ENCODE assay signal across 11 cellular contexts in the genomic region with DNA sequence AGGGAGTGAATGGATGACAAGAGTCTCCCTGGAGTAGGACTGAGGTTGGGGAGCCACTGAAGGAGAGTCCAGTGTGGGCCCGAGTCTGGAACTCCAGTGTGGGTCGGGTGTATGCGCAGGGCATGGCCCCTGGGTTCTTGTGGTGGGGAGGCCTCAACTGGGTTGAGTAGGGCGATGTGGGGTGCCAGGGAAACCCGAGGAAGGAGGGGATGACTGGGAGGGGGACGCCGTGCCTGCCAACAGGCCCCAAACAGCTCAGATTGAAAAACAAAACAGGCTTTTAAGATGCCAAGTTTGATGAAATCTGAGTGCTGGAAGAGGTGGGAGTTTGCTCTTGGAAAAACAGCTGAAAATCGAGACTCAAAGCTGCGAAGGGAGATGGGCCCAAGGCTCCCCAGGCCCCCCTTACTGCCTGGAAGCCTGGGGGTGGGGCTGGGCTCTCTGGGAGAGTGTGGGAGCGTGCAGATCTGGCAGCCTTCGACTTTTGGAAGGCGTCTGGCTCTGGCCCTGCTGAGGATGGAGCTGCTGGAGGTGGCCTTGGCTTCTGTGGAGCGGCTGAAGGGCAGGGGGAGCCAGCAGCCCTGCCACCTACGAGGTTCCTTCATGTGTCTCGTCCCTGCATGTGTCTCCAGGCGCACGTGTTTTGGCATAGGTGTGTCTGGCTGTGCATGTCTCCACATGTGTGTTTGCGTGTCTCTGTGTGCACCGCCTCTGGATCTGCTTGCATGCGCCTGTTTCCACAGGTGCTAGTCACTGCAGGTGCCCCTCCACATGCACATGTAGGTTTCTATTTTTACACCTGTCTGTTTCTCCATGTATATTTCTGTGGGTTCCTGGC. TPM values are rescaled to one million over a fixed set of nuclear protein-coding genes. Genes with fewer than 3 reads are reported as not detected.
DNase-seq lines count a peak whose midpoint lies in the region; ATAC-seq and TF ChIP-seq lines count a peak whose summit lies in the region.
"Had no signal": no experiment of that assay in that cellular context is flagged by ENCODE, and none has a peak within 500 bp of the region (broad histone marks: within the 10 kb centered on the region; RNA-seq: fewer than 3 reads in every experiment).

No MANE protein-coding gene starts in this region.

- POLR2A ChIA-PET in SK-N-SH (lab: Yijun Ruan, JAX), result interaction anchor here (1.6 kb wide), 1 partner anchor 86 kb away, joined by 7 read pairs; a partner anchor contains a TSS

- H3K9me2 ChIP-seq in SK-N-SH, result no peaks in the 10 kb centered on the region

- H3K9ac ChIP-seq in SK-N-SH, result no peak overlapping the region

- H3K9me3 ChIP-seq in SK-N-SH, result no peaks in the 10 kb centered on the region

- no peaks in the 10 kb centered on the region for H4K20me1 ChIP-seq in SK-N-SH (ENCODE audit: insufficient read depth)

- peaks cover 24% of the 10 kb centered on the region; the same call in 1 of the 2 replicates for H3K79me2 ChIP-seq in SK-N-SH (ENCODE audit: insufficient read depth)

- H3K27me3 ChIP-seq in SK-N-SH (ENCODE audit: insufficient read depth), result no peaks in the 10 kb centered on the region
- no peaks in the 10 kb centered on the region for H3K27me3 ChIP-seq in foreskin keratinocyte

- no peak for TF ChIP-seq EP300 in SK-N-SH (IDR thresholded peaks at IDR 0.05; ENCODE audit: borderline replicate concordance in 1 of 2, low read depth in 1 of 2, low read length in 1 of 2)

- no peak overlapping the region for H2AFZ ChIP-seq in SK-N-SH (ENCODE audit: low read depth)

- H3K27ac ChIP-seq in SK-N-SH (ENCODE audit: low read depth in 2 of 2, low read length in 1 of 2) (peak overlapping the region in 1 of 2 experiments; percentile 62; a peak in 1 of 4 replicates), foreskin keratinocyte (peak overlapping the region; percentile 2)

- H3K4me3 ChIP-seq in SK-N-SH (ENCODE audit: low read depth in 2 of 2, low read length in 1 of 2), result no peak overlapping the region

- no peaks in the 10 kb centered on the region for H3K36me3 ChIP-seq in SK-N-SH (replicated peaks in 1 of 2; ENCODE audit: control insufficient read depth in 1 of 2, insufficient read depth in 2 of 2, low read length in 1 of 2)

- H3K4me1 ChIP-seq in SK-N-SH (ENCODE audit: control insufficient read depth in 1 of 2, insufficient read depth in 2 of 2, low read depth in 1 of 2, low read length in 1 of 2) (peaks cover under 1 to 42% of the 10 kb centered on the region in 2 experiments; a peak in 2 of 4 replicates), foreskin keratinocyte (peaks cover 11% of the 10 kb centered on the region)

- 87% methylated on average over 15 of the region's 20 CpGs for WGBS in SK-N-SH (ENCODE audit: low lambda C conversion rate)

- H3K4me2 ChIP-seq in SK-N-SH, result no peak overlapping the region

- H3F3A ChIP-seq in SK-N-SH (replicated peaks; ENCODE audit: insufficient read depth), result no peaks in the 10 kb centered on the region

- TF ChIP-seq CTCF in SK-N-SH (IDR thresholded peaks at IDR 0.05), result no peak
- no peak for TF ChIP-seq CTCF in foreskin keratinocyte (conservative IDR thresholded peaks at IDR 0.05)

- DNase-seq in DMS 273 treated with DMSO at 0.1 percent for 48 hours (lab: John Stamatoyannopoulos, UW) (peak; percentile 81), SK-N-SH (peak; percentile 74), foreskin keratinocyte (peak; percentile 75 to 89), retina (peak; percentile 65), pons (ENCODE audit: low spot score) (no peak)
- DNase-seq in activated T-cell treated with anti-CD3 and anti-CD28 coated beads, Interleukin-2, amount 50 U/mL, for 48 hours, result no peak
- DNase-seq: activated CD4-positive, CD25-positive, alpha-beta regulatory T cell treated with anti-CD3 and anti-CD28 coated beads, Interleukin-2, amount 50 U/mL, for 72 hours; HCEC 1CT; NCI-H1105 had no signal

- no peak for TF ChIP-seq RAD21 in SK-N-SH (IDR thresholded peaks at IDR 0.05; ENCODE audit: low read length)

- peak; percentile 69 for ATAC-seq in foreskin keratinocyte
- no peak for ATAC-seq in GM18498 (IDR thresholded peaks at IDR 0.05; ENCODE audit: unreplicated experiment)
- no peak for ATAC-seq in HG02588 (IDR thresholded peaks at IDR 0.05; ENCODE audit: unreplicated experiment)

- CTCF ChIA-PET in SK-N-SH (lab: Yijun Ruan, JAX), result interaction anchor here (1.0 to 2.0 kb wide), 8 partner anchors 8 to 87 kb away, joined by 3 to 5 read pairs (median 4); a partner anchor contains a TSS

TF ChIP-seq in SK-N-SH, 30 proteins besides CTCF, POLR2A, EP300 and RAD21:
- TF ChIP-seq, protein P1, sequence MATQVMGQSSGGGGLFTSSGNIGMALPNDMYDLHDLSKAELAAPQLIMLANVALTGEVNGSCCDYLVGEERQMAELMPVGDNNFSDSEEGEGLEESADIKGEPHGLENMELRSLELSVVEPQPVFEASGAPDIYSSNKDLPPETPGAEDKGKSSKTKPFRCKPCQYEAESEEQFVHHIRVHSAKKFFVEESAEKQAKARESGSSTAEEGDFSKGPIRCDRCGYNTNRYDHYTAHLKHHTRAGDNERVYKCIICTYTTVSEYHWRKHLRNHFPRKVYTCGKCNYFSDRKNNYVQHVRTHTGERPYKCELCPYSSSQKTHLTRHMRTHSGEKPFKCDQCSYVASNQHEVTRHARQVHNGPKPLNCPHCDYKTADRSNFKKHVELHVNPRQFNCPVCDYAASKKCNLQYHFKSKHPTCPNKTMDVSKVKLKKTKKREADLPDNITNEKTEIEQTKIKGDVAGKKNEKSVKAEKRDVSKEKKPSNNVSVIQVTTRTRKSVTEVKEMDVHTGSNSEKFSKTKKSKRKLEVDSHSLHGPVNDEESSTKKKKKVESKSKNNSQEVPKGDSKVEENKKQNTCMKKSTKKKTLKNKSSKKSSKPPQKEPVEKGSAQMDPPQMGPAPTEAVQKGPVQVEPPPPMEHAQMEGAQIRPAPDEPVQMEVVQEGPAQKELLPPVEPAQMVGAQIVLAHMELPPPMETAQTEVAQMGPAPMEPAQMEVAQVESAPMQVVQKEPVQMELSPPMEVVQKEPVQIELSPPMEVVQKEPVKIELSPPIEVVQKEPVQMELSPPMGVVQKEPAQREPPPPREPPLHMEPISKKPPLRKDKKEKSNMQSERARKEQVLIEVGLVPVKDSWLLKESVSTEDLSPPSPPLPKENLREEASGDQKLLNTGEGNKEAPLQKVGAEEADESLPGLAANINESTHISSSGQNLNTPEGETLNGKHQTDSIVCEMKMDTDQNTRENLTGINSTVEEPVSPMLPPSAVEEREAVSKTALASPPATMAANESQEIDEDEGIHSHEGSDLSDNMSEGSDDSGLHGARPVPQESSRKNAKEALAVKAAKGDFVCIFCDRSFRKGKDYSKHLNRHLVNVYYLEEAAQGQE (IDR thresholded peaks at IDR 0.05; ENCODE audit: low read depth, low read length), result no peak
- no peak for TF ChIP-seq JUND (IDR thresholded peaks at IDR 0.05)
- no peak for TF ChIP-seq MEF2A (IDR thresholded peaks at IDR 0.05; ENCODE audit: borderline replicate concordance, low read depth)
- TF ChIP-seq TAF1 (IDR thresholded peaks at IDR 0.05; ENCODE audit: borderline replicate concordance, low read depth, low read length), result no peak
- no peak for TF ChIP-seq NRF1 (IDR thresholded peaks at IDR 0.05; ENCODE audit: low read depth, low read length)
- TF ChIP-seq CHD2 (IDR thresholded peaks at IDR 0.05; ENCODE audit: low read length, partially characterized antibody), result no peak
- no peak for TF ChIP-seq POLR2AphosphoS5 (IDR thresholded peaks at IDR 0.05; ENCODE audit: low read depth, low read length)
- no peak for TF ChIP-seq MXI1 (IDR thresholded peaks at IDR 0.05; ENCODE audit: low read depth, low read length)
- no peak for TF ChIP-seq GATA2 (CRISPR knock-in tag; IDR thresholded peaks at IDR 0.05)
- no peak for TF ChIP-seq YY1 (IDR thresholded peaks at IDR 0.05; ENCODE audit: low read depth)
- no peak for TF ChIP-seq ELF1 (IDR thresholded peaks at IDR 0.05)

RNA-seq across cellular contexts. Expression of a gene that starts 33.3 kb away (rescaled TPM):
- polyA plus RNA-seq in SK-N-SH (2012; rRNA removed) (67.6 and 72.7 TPM in 2 replicates), foreskin keratinocyte (57.6 and 75.7 TPM in 2 replicates)
- 36.8 and 50.6 TPM in 2 replicates for polyA plus RNA-seq in SK-N-SH (2012; cell fraction: cytosol; rRNA removed)
- polyA plus RNA-seq in SK-N-SH (2012; cell fraction: nucleus; rRNA removed), result 97.5 and 115 TPM in 2 replicates
- total RNA-seq in foreskin keratinocyte, result 147 and 186 TPM in 2 replicates

Comparison
In these comparisons a context has a peak if more than half of its experiments do, and no peak if none do; other contexts are left out.
1. DNase-seq: peak in DMS 273 treated with DMSO at 0.1 percent for 48 hours (single experiment), SK-N-SH (single experiment), foreskin keratinocyte (2 of 2) and retina (single experiment); none in activated T-cell treated with anti-CD3 and anti-CD28 coated beads, Interleukin-2, amount 50 U/mL, for 48 hours (0 of 2) and pons (single experiment).